Comparison of ENCODE assay signal across 8 cellular contexts in genomic region chr7:17298102-17298839, GRCh38. TPM values are rescaled to one million over a fixed set of nuclear protein-coding genes. Genes with fewer than 3 reads are reported as not detected.
DNase-seq lines count a peak whose midpoint lies in the region; ATAC-seq and TF ChIP-seq lines count a peak whose summit lies in the region.

TSS of gene AHR (plus strand) at chr7:17298652. CDS start at chr7:17299265, 613 bp downstream.

- no peak for TF ChIP-seq CTCF in colonic mucosa (IDR thresholded peaks at IDR 0.05)

- H3K4me3 ChIP-seq in ACC112 (ENCODE audit: low read depth, low read length) (peak within 1 kb of the TSS; percentile 98), colonic mucosa (peak within 1 kb of the TSS; percentile 95)

- H3K27ac ChIP-seq in ACC112 (ENCODE audit: low read depth, low read length) (peak within 1 kb of the TSS; percentile 83), colonic mucosa (peak within 1 kb of the TSS; percentile 99)

- H3K4me1 ChIP-seq in ACC112 (ENCODE audit: control insufficient read depth, insufficient read depth, low read length, unreplicated experiment) (peaks cover 17% of the 10 kb centered on the region), colonic mucosa (no peaks in the 10 kb centered on the region)

- H3K27me3 ChIP-seq in ACC112 (ENCODE audit: insufficient read depth, low read length) (no peaks in the 10 kb centered on the region), colonic mucosa (no peaks in the 10 kb centered on the region)

- H3K9me3 ChIP-seq in colonic mucosa: no peaks in the 10 kb centered on the region

- peaks cover 44% of the 10 kb centered on the region for H3K79me2 ChIP-seq in ACC112 (ENCODE audit: control insufficient read depth, insufficient read depth, low read length, unreplicated experiment)

- intact Hi-C loops in colonic mucosa (cut with DNase I): loop anchor here (5.0 kb wide), 1 partner anchor 316 kb away; no protein-coding TSS in a partner anchor

- H2AFZ ChIP-seq in ACC112 (ENCODE audit: low read length, unreplicated experiment): peak within 1 kb of the TSS; percentile 100

- H3K36me3 ChIP-seq in ACC112 (ENCODE audit: insufficient read depth, low read length): no peaks in the 10 kb centered on the region
- no peaks in the 10 kb centered on the region for H3K36me3 ChIP-seq in colonic mucosa

- H3K9ac ChIP-seq in colonic mucosa (ENCODE audit: low read depth in 2 of 2, low read length in 2 of 2): peak within 1 kb of the TSS; percentile 92 to 100

- DNase-seq in NCI-H446 treated with DMSO at 0.1 percent for 48 hours (lab: John Stamatoyannopoulos, UW) (peak; percentile 52), colonic mucosa (peak; percentile 95), left kidney (ENCODE audit: low read depth, low spot score) (peak; percentile 94)
- DNase-seq in activated CD4-positive, alpha-beta T cell treated with anti-CD3 and anti-CD28 coated beads for 4 hours: peak; percentile 88 to 91
- DNase-seq in stimulated activated CD4-positive, alpha-beta T cell treated with anti-CD3 and anti-CD28 coated beads, Interleukin-2, amount 100 ng/mL, for 24 hours: peak; percentile 86 to 94

- ATAC-seq in GM18861 (IDR thresholded peaks at IDR 0.05; ENCODE audit: unreplicated experiment) (peak; percentile 33), HG03097 (IDR thresholded peaks at IDR 0.05; ENCODE audit: low FRiP score, unreplicated experiment) (peak; percentile 55)

RNA-seq across cellular contexts. Expression of gene AHR, which starts in this region (rescaled TPM):
- 10 to 100 TPM; 30.3 to 48.9 TPM for total RNA-seq in colonic mucosa

Comparison
In these comparisons a context has a peak if more than half of its experiments do, and no peak if none do; other contexts are left out.
1. Peak in every context shown above with its lines: DNase-seq, ATAC-seq, H3K4me3 ChIP-seq and H3K27ac ChIP-seq.